In the genomic region with DNA sequence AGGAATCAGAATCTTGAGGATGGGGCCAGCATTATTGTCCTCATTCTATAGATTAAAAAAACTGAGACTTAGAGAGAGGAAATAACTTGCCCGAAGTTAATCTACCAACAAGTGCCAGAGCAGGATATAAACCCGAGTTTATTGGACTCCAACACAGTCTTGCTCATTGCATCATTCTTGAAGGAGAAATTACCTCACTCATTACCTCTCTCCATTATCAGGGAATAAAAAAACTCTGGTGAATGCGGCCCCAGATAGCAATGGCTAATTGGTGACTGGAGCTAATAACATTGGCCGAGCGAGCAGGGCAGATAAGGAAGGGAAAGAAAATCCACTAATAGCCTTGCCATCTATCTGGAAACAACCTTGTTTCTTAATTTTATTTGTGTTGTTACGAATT, we compare ENCODE assay signal across 24 cellular contexts. TPM values are rescaled to one million over a fixed set of nuclear protein-coding genes. Genes with fewer than 3 reads are reported as not detected.
DNase-seq lines count a peak whose midpoint lies in the region; ATAC-seq, FAIRE-seq and TF ChIP-seq lines count a peak whose summit lies in the region.
"Had no signal": no experiment of that assay in that cellular context is flagged by ENCODE, and none has a peak within 500 bp of the region (broad histone marks: within the 10 kb centered on the region; RNA-seq: fewer than 3 reads in every experiment).

No MANE protein-coding gene starts in this region.

- H3F3A ChIP-seq in SK-N-SH (replicated peaks; ENCODE audit: insufficient read depth), result no peaks in the 10 kb centered on the region

- H3K4me2 ChIP-seq in SK-N-SH (no peak overlapping the region), keratinocyte (ENCODE audit: control insufficient read depth, extremely low read depth, insufficient read depth, low read depth, low read length) (peak overlapping the region; percentile 17)
- H3K4me2 ChIP-seq: KMS-11 had no signal

- TF ChIP-seq POLR2A in stomach (IDR thresholded peaks at IDR 0.05), result no peak

- H3K27ac ChIP-seq in HEK293 (ENCODE audit: extremely low read depth, low read depth, low read length), result no peak overlapping the region
- H3K27ac ChIP-seq in SK-N-SH (ENCODE audit: low read depth in 2 of 2, low read length in 1 of 2), result no peak overlapping the region
- H3K27ac ChIP-seq in keratinocyte (ENCODE audit: control insufficient read depth, insufficient read depth, low read length), result peak overlapping the region; percentile 24
- peak overlapping the region; percentile 71 to 84 (median 79) for H3K27ac ChIP-seq in stomach
- H3K27ac ChIP-seq: foreskin keratinocyte, KMS-11, right lobe of liver, RWPE1, testis, WERI-Rb-1 had no signal

- intact Hi-C loops in stomach (cut with DNase I; ENCODE audit: low total_unique reads), result no loop called here

- CTCF ChIA-PET in HEK293 (lab: Yijun Ruan, JAX), result no interaction called here
- CTCF ChIA-PET in SK-N-SH (lab: Yijun Ruan, JAX), result no interaction called here

- H3K79me2 ChIP-seq in SK-N-SH (ENCODE audit: insufficient read depth) (no peaks in the 10 kb centered on the region), keratinocyte (ENCODE audit: control insufficient read depth, insufficient read depth, low read length) (no peaks in the 10 kb centered on the region)

- DNase-seq in SK-N-SH (peak; percentile 34), keratinocyte (ENCODE audit: low read depth, low spot score) (no peak), stomach (peak; percentile 31), mesenteric fat pad (ENCODE audit: low spot score) (no peak), NCI-H187 (lab: John Stamatoyannopoulos, UW) (no peak)
- DNase-seq: activated CD4-positive, alpha-beta T cell treated with anti-CD3 and anti-CD28 coated beads, Interleukin-2, amount 50 U/mL, for 48 hours; activated effector memory CD4-positive, alpha-beta T cell treated with anti-CD3 and anti-CD28 coated beads, Interleukin-2, amount 50 U/mL, for 16 hours; CD8-positive, alpha-beta T cell; HCEC 1CT; hypothalamus; NCI-H1048; NCI-H524; nucleus accumbens; right lobe of liver; testis; WERI-Rb-1 had no signal

- WGBS in SK-N-SH (ENCODE audit: low lambda C conversion rate), result 68% methylated on average over 6 of the region's 6 CpGs
- WGBS in stomach, 5 donors, result 28 to 51% (median 42%) methylated on average over 6 of the region's 6 CpGs

- H3K9ac ChIP-seq in SK-N-SH (no peak overlapping the region), keratinocyte (ENCODE audit: control insufficient read depth, extremely low read depth, insufficient read depth, low read length) (no peak overlapping the region)
- H3K9ac ChIP-seq: KMS-11 had no signal

- no peaks in the 10 kb centered on the region for H4K20me1 ChIP-seq in SK-N-SH (ENCODE audit: insufficient read depth)
- no peaks in the 10 kb centered on the region for H4K20me1 ChIP-seq in keratinocyte (ENCODE audit: control insufficient read depth, extremely low read depth, insufficient read depth, low read length)

- H2AFZ ChIP-seq in SK-N-SH (ENCODE audit: low read depth), result no peak overlapping the region
- no peak overlapping the region for H2AFZ ChIP-seq in keratinocyte (ENCODE audit: control insufficient read depth, low read length)

- H3K9me3 ChIP-seq in HEK293 (ENCODE audit: control insufficient read depth, insufficient read depth, low read depth, low read length) (no peaks in the 10 kb centered on the region), SK-N-SH (no peaks in the 10 kb centered on the region), keratinocyte (ENCODE audit: control insufficient read depth, low read depth, low read length) (no peaks in the 10 kb centered on the region), stomach (no peaks in the 10 kb centered on the region)
- H3K9me3 ChIP-seq: lower lobe of right lung, right lobe of liver, testis had no signal

- H3K4me3 ChIP-seq in HEK293 (ENCODE audit: low read depth, low read length) (no peak overlapping the region), SK-N-SH (ENCODE audit: low read depth in 2 of 2, low read length in 1 of 2) (no peak overlapping the region), keratinocyte (ENCODE audit: control insufficient read depth in 2 of 3, extremely low read depth in 1 of 3, insufficient read depth in 2 of 3, low read depth in 1 of 3, low read length in 3 of 3) (no peak overlapping the region), stomach (no peak overlapping the region)
- H3K4me3 ChIP-seq: lower lobe of right lung, right lobe of liver, testis had no signal

- TF ChIP-seq RAD21 in SK-N-SH (IDR thresholded peaks at IDR 0.05; ENCODE audit: low read length), result no peak

- H3K9me2 ChIP-seq in SK-N-SH, result no peaks in the 10 kb centered on the region

- TF ChIP-seq CTCF in HEK293 (tag by site-specific recombination; IDR thresholded peaks at IDR 0.05) (no peak), SK-N-SH (IDR thresholded peaks at IDR 0.05) (no peak), keratinocyte (optimal IDR thresholded peaks at IDR 0.05 in 1 of 3, IDR thresholded peaks at IDR 0.05 in 1 of 3, conservative IDR thresholded peaks at IDR 0.05 in 1 of 3; ENCODE audit: extremely low read depth in 1 of 3, insufficient read depth in 2 of 3, low read length in 3 of 3) (no peak), stomach (IDR thresholded peaks at IDR 0.05) (no peak)

- no peaks in the 10 kb centered on the region for H3K27me3 ChIP-seq in SK-N-SH (ENCODE audit: insufficient read depth)
- no peaks in the 10 kb centered on the region for H3K27me3 ChIP-seq in keratinocyte (ENCODE audit: control insufficient read depth, extremely low read depth, insufficient read depth, low read length)
- peaks cover 0 to 4% (median 0%) of the 10 kb centered on the region in 3 donors for H3K27me3 ChIP-seq in stomach
- H3K27me3 ChIP-seq: foreskin keratinocyte, right lobe of liver, testis had no signal

- H3K36me3 ChIP-seq in HEK293 (ENCODE audit: control insufficient read depth in 2 of 2, insufficient read depth in 1 of 2, low read length in 2 of 2) (no peaks in the 10 kb centered on the region), SK-N-SH (replicated peaks in 1 of 2; ENCODE audit: control insufficient read depth in 1 of 2, insufficient read depth in 2 of 2, low read length in 1 of 2) (no peaks in the 10 kb centered on the region), keratinocyte (ENCODE audit: control insufficient read depth in 2 of 2, extremely low read depth in 1 of 2, insufficient read depth in 2 of 2, low read length in 2 of 2) (no peaks in the 10 kb centered on the region), stomach (no peaks in the 10 kb centered on the region)
- H3K36me3 ChIP-seq: lower lobe of right lung, right lobe of liver, WERI-Rb-1 had no signal

- dilution Hi-C loops in keratinocyte (cut with MboI; ENCODE audit: extremely low pct_ligation_motif_present, low sequenced_read_pairs), result no loop called here

- TF ChIP-seq EP300 in SK-N-SH (IDR thresholded peaks at IDR 0.05; ENCODE audit: borderline replicate concordance in 1 of 2, low read depth in 1 of 2, low read length in 1 of 2), result no peak
- no peak for TF ChIP-seq EP300 in stomach (IDR thresholded peaks at IDR 0.05)

- FAIRE-seq in keratinocyte (lab: Jason Lieb, UNC), result no peak
- FAIRE-seq: islet of Langerhans had no signal

- H3K4me1 ChIP-seq in HEK293 (ENCODE audit: control insufficient read depth, insufficient read depth, low read length) (no peaks in the 10 kb centered on the region), SK-N-SH (ENCODE audit: control insufficient read depth in 1 of 2, insufficient read depth in 2 of 2, low read depth in 1 of 2, low read length in 1 of 2) (peaks cover 0 to 11% of the 10 kb centered on the region in 2 experiments; a peak in 1 of 4 replicates), keratinocyte (ENCODE audit: control insufficient read depth, extremely low read depth, insufficient read depth, low read length) (peaks cover 39% of the 10 kb centered on the region), stomach (peaks cover 5 to 73% (median 36%) of the 10 kb centered on the region in 4 donors)
- H3K4me1 ChIP-seq: testis had no signal

- ATAC-seq in HG03521 (IDR thresholded peaks at IDR 0.05; ENCODE audit: unreplicated experiment) (no peak), GM19328 (IDR thresholded peaks at IDR 0.05; ENCODE audit: unreplicated experiment) (no peak)
- ATAC-seq: CD8-positive, alpha-beta T cell had no signal

- no peaks in the 10 kb centered on the region for H3K9me1 ChIP-seq in keratinocyte (ENCODE audit: control insufficient read depth, extremely low read depth, insufficient read depth, low read length)

- POLR2A ChIA-PET in HEK293 (lab: Yijun Ruan, JAX), result no interaction called here
- POLR2A ChIA-PET in SK-N-SH (lab: Yijun Ruan, JAX), result no interaction called here

TF ChIP-seq in HEK293, 187 proteins besides CTCF, POLR2A, EP300 and RAD21 (continues in another document):
- TF ChIP-seq ZNF248 (tag by site-specific recombination; IDR thresholded peaks at IDR 0.05), result no peak

TF ChIP-seq in SK-N-SH, 30 proteins besides CTCF, POLR2A, EP300 and RAD21 (continues in another document):
- TF ChIP-seq NRF1 (IDR thresholded peaks at IDR 0.05; ENCODE audit: low read depth, low read length) (no peak), FOXM1 (IDR thresholded peaks at IDR 0.05; ENCODE audit: low read depth) (no peak), RCOR1 (IDR thresholded peaks at IDR 0.05; ENCODE audit: low read length) (no peak), RXRA (IDR thresholded peaks at IDR 0.05; ENCODE audit: borderline replicate concordance, low read depth) (no peak), TAF1 (IDR thresholded peaks at IDR 0.05; ENCODE audit: borderline replicate concordance, low read depth, low read length) (no peak)
- TF ChIP-seq, protein P1, sequence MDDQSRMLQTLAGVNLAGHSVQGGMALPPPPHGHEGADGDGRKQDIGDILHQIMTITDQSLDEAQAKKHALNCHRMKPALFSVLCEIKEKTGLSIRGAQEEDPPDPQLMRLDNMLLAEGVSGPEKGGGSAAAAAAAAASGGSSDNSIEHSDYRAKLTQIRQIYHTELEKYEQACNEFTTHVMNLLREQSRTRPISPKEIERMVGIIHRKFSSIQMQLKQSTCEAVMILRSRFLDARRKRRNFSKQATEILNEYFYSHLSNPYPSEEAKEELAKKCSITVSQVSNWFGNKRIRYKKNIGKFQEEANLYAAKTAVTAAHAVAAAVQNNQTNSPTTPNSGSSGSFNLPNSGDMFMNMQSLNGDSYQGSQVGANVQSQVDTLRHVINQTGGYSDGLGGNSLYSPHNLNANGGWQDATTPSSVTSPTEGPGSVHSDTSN (IDR thresholded peaks at IDR 0.05), result no peak

RNA-seq across cellular contexts. Expression of a gene that starts 24.7 kb away (rescaled TPM):
- 168 and 287 TPM in 2 replicates for polyA plus RNA-seq in SK-N-SH (2012; rRNA removed)
- 220 and 236 TPM in 2 replicates for polyA plus RNA-seq in SK-N-SH (2012; cell fraction: cytosol; rRNA removed)
- polyA plus RNA-seq in SK-N-SH (2012; cell fraction: nucleus; rRNA removed), result 84.3 and 162 TPM in 2 replicates
- 306 to 428 TPM (median 380 TPM) in 3 replicates for polyA plus RNA-seq in keratinocyte
- polyA plus RNA-seq in keratinocyte (2011; ENCODE audit: low read depth), result 83.4 TPM
- polyA plus RNA-seq in keratinocyte (2011; cell fraction: cytosol; rRNA removed), result 201 and 388 TPM in 2 replicates
- 420 and 431 TPM in 2 replicates for polyA plus RNA-seq in keratinocyte (2011; cell fraction: nucleus; rRNA removed)
- 157 and 253 TPM in 2 replicates for polyA plus RNA-seq in keratinocyte (2012; ENCODE audit: low replicate concordance)
- 565 to 838 TPM (median 646 TPM) in 3 replicates for polyA minus RNA-seq in keratinocyte
- polyA minus RNA-seq in keratinocyte (2011; cell fraction: cytosol; rRNA and poly(A)+ RNA removed), result 534 TPM
- polyA minus RNA-seq in keratinocyte (2011; cell fraction: nucleus; rRNA and poly(A)+ RNA removed), result 437 and 484 TPM in 2 replicates
- total RNA-seq in stomach, result 100 to 1,000 TPM in 4 of 5 donors, 10 to 100 TPM in 1; 26.6 to 292 (median 140) TPM
- 10 to 100 TPM; 48.4 to 71.7 (median 61.9) TPM for polyA plus RNA-seq in stomach
- 330 TPM for total RNA-seq in mesenteric fat pad

Comparison
In these comparisons a context has a peak if more than half of its experiments do, and no peak if none do; other contexts are left out.
1. H3K27ac ChIP-seq: peak in keratinocyte (single experiment) and stomach (5 of 5); none in HEK293 (single experiment) and SK-N-SH (0 of 2).
2. DNase-seq: peak in SK-N-SH (single experiment) and stomach (single experiment); none in keratinocyte (single experiment), mesenteric fat pad (single experiment) and NCI-H187 (0 of 2).